19 cellular contexts compared by ENCODE assay signal in genomic region chr12:29223431-29223830, GRCh38.
DNase-seq lines count a peak whose midpoint lies in the region; ATAC-seq, FAIRE-seq and TF ChIP-seq lines count a peak whose summit lies in the region.
"Had no signal": no experiment of that assay in that cellular context is flagged by ENCODE, and none has a peak within 500 bp of the region (broad histone marks: within the 10 kb centered on the region; RNA-seq: fewer than 3 reads in every experiment).

No MANE protein-coding gene starts in this region.

- no peak overlapping the region for H3K18ac ChIP-seq in trophoblast cell (ENCODE audit: low read length)

- H3K36me3 ChIP-seq in K562 (ENCODE audit: control insufficient read depth, insufficient read depth, low read length) (no peaks in the 10 kb centered on the region), trophoblast cell (ENCODE audit: control insufficient read depth in 1 of 2, insufficient read depth in 2 of 2, low read length in 2 of 2) (no peaks in the 10 kb centered on the region), A673 (ENCODE audit: insufficient read depth, low read length, poor library complexity, severe bottlenecking) (no peaks in the 10 kb centered on the region)
- H3K36me3 ChIP-seq: SJCRH30 had no signal

- peak overlapping the region; percentile 23 for H3K27ac ChIP-seq in HL-60 (replicated peaks)
- H3K27ac ChIP-seq in K562 (ENCODE audit: extremely low read depth, low read depth, low read length): no peak overlapping the region
- H3K27ac ChIP-seq in trophoblast cell (ENCODE audit: low read depth, low read length): no peak overlapping the region
- no peak overlapping the region for H3K27ac ChIP-seq in A673 (ENCODE audit: low read depth, low read length, poor library complexity, severe bottlenecking)
- H3K27ac ChIP-seq: SJCRH30 had no signal

- no peak overlapping the region for H3K23ac ChIP-seq in trophoblast cell (ENCODE audit: low read length)

- no peak overlapping the region for H3K4ac ChIP-seq in trophoblast cell (ENCODE audit: low read depth, low read length)

- no peaks in the 10 kb centered on the region for H3K79me1 ChIP-seq in trophoblast cell (ENCODE audit: low read length)

- no TSS peak for BruUV-seq in K562 (replicated peaks; lab: Mats Ljungman, UMichigan)
- no TSS peak for BruUV-seq in A673 (replicated peaks; lab: Mats Ljungman, UMichigan)

- no peak for ATAC-seq in K562
- no peak for ATAC-seq in GM21723 (IDR thresholded peaks at IDR 0.05; ENCODE audit: unreplicated experiment)

- no peaks in the 10 kb centered on the region for H3K27me3 Mint-ChIP-seq in HFFc6 (ENCODE audit: insufficient read depth)
- H3K27me3 Mint-ChIP-seq: B cell; CD4-positive, alpha-beta T cell had no signal

- H4K20me1 ChIP-seq in K562 (replicated peaks; ENCODE audit: control insufficient read depth, insufficient read depth, low read length): no peaks in the 10 kb centered on the region

- no peak for FAIRE-seq in K562 (lab: Jason Lieb, UNC)
- FAIRE-seq: GM19239, HTR-8/SVneo had no signal

- no peak overlapping the region for H3K14ac ChIP-seq in trophoblast cell (ENCODE audit: low read length)

- H3K4me2 ChIP-seq in K562 (ENCODE audit: insufficient read depth, low read length) (no peak overlapping the region), trophoblast cell (ENCODE audit: low read length) (no peak overlapping the region)

- H2BK12ac ChIP-seq in trophoblast cell (ENCODE audit: low read length): no peak overlapping the region

- H2AFZ ChIP-seq in K562 (ENCODE audit: low read depth, low read length) (no peak overlapping the region), trophoblast cell (ENCODE audit: insufficient read depth, low read length, poor library complexity) (no peak overlapping the region)

- intact Hi-C loops in K562 (cut with micrococcal nuclease) (no loop called here), A673 (cut with micrococcal nuclease; ENCODE audit: unreplicated experiment) (no loop called here)

- H3K79me2 ChIP-seq in K562 (ENCODE audit: control insufficient read depth, insufficient read depth, low read length) (no peaks in the 10 kb centered on the region), trophoblast cell (ENCODE audit: control insufficient read depth, insufficient read depth, low read length, poor library complexity) (peaks cover 2% of the 10 kb centered on the region)

- H3K27me3 ChIP-seq in HL-60 (ENCODE audit: insufficient read depth, poor library complexity, severe bottlenecking) (no peaks in the 10 kb centered on the region), K562 (ENCODE audit: control insufficient read depth in 2 of 2, insufficient read depth in 2 of 2, low read length in 2 of 2) (no peaks in the 10 kb centered on the region), trophoblast cell (ENCODE audit: insufficient read depth, low read length) (no peaks in the 10 kb centered on the region), A673 (replicated peaks; ENCODE audit: insufficient read depth, low read depth, low read length, poor library complexity) (no peaks in the 10 kb centered on the region)
- H3K27me3 ChIP-seq: SJCRH30 had no signal

- H3K4me1 Mint-ChIP-seq in HFFc6 (ENCODE audit: low read depth): peaks cover 10% of the 10 kb centered on the region; the same call in 1 of the 2 replicates
- H3K4me1 Mint-ChIP-seq: B cell had no signal

- H3K27ac Mint-ChIP-seq in HFFc6: no peak overlapping the region
- H3K27ac Mint-ChIP-seq: B cell; CD4-positive, alpha-beta T cell had no signal

- H4K8ac ChIP-seq in trophoblast cell (ENCODE audit: low read depth, low read length): no peak overlapping the region

- H3K9me3 ChIP-seq in K562 (replicated peaks; ENCODE audit: control insufficient read depth, insufficient read depth, low read depth, low read length): no peaks in the 10 kb centered on the region
- no peaks in the 10 kb centered on the region for H3K9me3 ChIP-seq in trophoblast cell (ENCODE audit: insufficient read depth, low read depth, low read length)
- no peaks in the 10 kb centered on the region for H3K9me3 ChIP-seq in A673 (ENCODE audit: low read depth, low read length, poor library complexity, severe bottlenecking)
- H3K9me3 ChIP-seq: SJCRH30 had no signal

- no peaks in the 10 kb centered on the region for H3K9me1 ChIP-seq in K562 (ENCODE audit: control insufficient read depth, insufficient read depth, low read length)

- in situ Hi-C loops in K562 (cut with MboI): no loop called here

- no peak overlapping the region for H2BK120ac ChIP-seq in trophoblast cell (ENCODE audit: insufficient read depth, low read length, poor library complexity)

- no peak for TF ChIP-seq RAD21 in K562 (CRISPR knock-in tag; conservative IDR thresholded peaks at IDR 0.05 in 1 of 2, IDR thresholded peaks at IDR 0.05 in 1 of 2)

- H3K9ac ChIP-seq in K562 (ENCODE audit: insufficient read depth in 1 of 2, low read depth in 2 of 2, low read length in 2 of 2) (no peak overlapping the region), trophoblast cell (ENCODE audit: low read length) (no peak overlapping the region)

- TF ChIP-seq EP300 in K562 (IDR thresholded peaks at IDR 0.05; ENCODE audit: low read length): no peak

- H3K4me3 ChIP-seq in HL-60 (replicated peaks; ENCODE audit: insufficient read depth, low read length) (no peak overlapping the region), K562 (no peak overlapping the region), trophoblast cell (ENCODE audit: low read depth, low read length) (no peak overlapping the region), A673 (ENCODE audit: low read depth, low read length, poor library complexity, severe bottlenecking) (no peak overlapping the region)
- H3K4me3 ChIP-seq: SJCRH30 had no signal

- whole genome bisulfite sequencing in K562 (ENCODE audit: insufficient coverage, low coverage, missing lambda C conversion rate): 0% methylated on average over 2 of the region's 2 CpGs
- no CpG with 5 or more reads among the region's 2 CpGs for WGBS in trophoblast cell (ENCODE audit: extremely low coverage, insufficient coverage, insufficient read length)

- H2AK5ac ChIP-seq in trophoblast cell (ENCODE audit: low read length): no peak overlapping the region

- H4K12ac ChIP-seq in trophoblast cell (ENCODE audit: low read depth, low read length): no peak overlapping the region

- H3K4me3 Mint-ChIP-seq in HFFc6: no peak overlapping the region
- H3K4me3 Mint-ChIP-seq: B cell; CD4-positive, alpha-beta T cell had no signal

- CTCF ChIA-PET in K562 (lab: Yijun Ruan, JAX; ENCODE audit: low intra/inter-chr PET ratio): no interaction called here
- CTCF ChIA-PET in A673 (lab: Charles Lee): no interaction called here

- H3K9me3 Mint-ChIP-seq in HFFc6: no peaks in the 10 kb centered on the region; the same call in 1 of the 2 replicates
- H3K9me3 Mint-ChIP-seq: CD4-positive, alpha-beta T cell had no signal

- POLR2A ChIA-PET in K562 (lab: Yijun Ruan, JAX) (no interaction called here), A673 (lab: Charles Lee; ENCODE audit: low non-redundant PET) (no interaction called here)

- no peak for TF ChIP-seq POLR2A in K562 (conservative IDR thresholded peaks at IDR 0.05)

- H4K91ac ChIP-seq in trophoblast cell (ENCODE audit: low read depth, low read length): no peak overlapping the region

- DNase-seq in HL-60 (ENCODE audit: low read depth in 1 of 2, low spot score in 1 of 2) (peak in 1 of 2 experiments; percentile 50), NOMO-1 (lab: John Stamatoyannopoulos, UW; ENCODE audit: unreplicated experiment in 2 of 2) (peak; percentile 54 to 75), K562 (ENCODE audit: extremely low read depth in 1 of 4, low spot score in 3 of 4) (no peak), trophoblast cell (peak; percentile 48 to 81), HFFc6 (no peak), A673 (ENCODE audit: low spot score) (no peak)
- DNase-seq: CD4-positive, alpha-beta T cell; EL; H7; NCI-H1092; NCI-H146; NCI-H2081; NCI-H510A; NCI-H774; SJCRH30 had no signal

- H3K4me1 ChIP-seq in K562 (replicated peaks in 1 of 2; ENCODE audit: control insufficient read depth in 2 of 2, insufficient read depth in 2 of 2, low read length in 2 of 2) (no peaks in the 10 kb centered on the region), trophoblast cell (ENCODE audit: control insufficient read depth in 1 of 2, insufficient read depth in 2 of 2, low read length in 2 of 2) (peaks cover 0 to 3% of the 10 kb centered on the region in 2 experiments), A673 (ENCODE audit: insufficient read depth, low read length, poor library complexity, severe bottlenecking) (peaks cover 19% of the 10 kb centered on the region)

- no peak for TF ChIP-seq CTCF in HL-60 (IDR thresholded peaks at IDR 0.05; ENCODE audit: insufficient read depth, low read length)
- TF ChIP-seq CTCF in K562 (IDR thresholded peaks at IDR 0.05 in 2 of 3, conservative IDR thresholded peaks at IDR 0.05 in 1 of 3; ENCODE audit: insufficient read depth in 2 of 3, low read depth in 1 of 3, low read length in 3 of 3): no peak
- no peak for TF ChIP-seq CTCF in HFFc6 (IDR thresholded peaks at IDR 0.05)
- TF ChIP-seq CTCF in A673 (conservative IDR thresholded peaks at IDR 0.05; ENCODE audit: low read depth, low read length): no peak

- no peak overlapping the region for H2BK5ac ChIP-seq in trophoblast cell (ENCODE audit: low read depth, low read length, poor library complexity)

- no peaks in the 10 kb centered on the region; the same call in 1 of the 2 replicates for H3K36me3 Mint-ChIP-seq in HFFc6 (ENCODE audit: low read depth)

TF ChIP-seq in K562, 482 proteins besides CTCF, POLR2A, EP300 and RAD21:
- TF ChIP-seq L3MBTL2 (IDR thresholded peaks at IDR 0.05) (no peak), CEBPB (tag; IDR thresholded peaks at IDR 0.05) (peak; percentile 61), SMC3 (conservative IDR thresholded peaks at IDR 0.05; ENCODE audit: insufficient read depth, low read depth, low read length) (no peak), CEBPG (CRISPR knock-in tag; IDR thresholded peaks at IDR 0.05) (no peak), CEBPG (tag; conservative IDR thresholded peaks at IDR 0.05 in 1 of 2, IDR thresholded peaks at IDR 0.05 in 1 of 2) (0 out of 4 replicates have a peak, but pooled peaks have one; percentile 10 to 40), NFATC3 (IDR thresholded peaks at IDR 0.05) (no peak), NBN (IDR thresholded peaks at IDR 0.05; ENCODE audit: low read depth) (no peak), NRF1 (conservative IDR thresholded peaks at IDR 0.05 in 1 of 2, IDR thresholded peaks at IDR 0.05 in 1 of 2) (no peak)

Comparison
In these comparisons a context has a peak if more than half of its experiments do, and no peak if none do; other contexts are left out.
1. DNase-seq: peak in NOMO-1 (2 of 2) and trophoblast cell (2 of 2); none in K562 (0 of 4), HFFc6 (single experiment) and A673 (single experiment).